In genomic region chr11:124586247-124586860, GRCh38 we compare ENCODE assay signal across 8 cellular contexts. TPM values are rescaled to one million over a fixed set of nuclear protein-coding genes. Genes with fewer than 3 reads are reported as not detected.
DNase-seq lines count a peak whose midpoint lies in the region; ATAC-seq, FAIRE-seq and TF ChIP-seq lines count a peak whose summit lies in the region.

No MANE protein-coding gene starts in this region.

- no peaks in the 10 kb centered on the region for H3K79me2 ChIP-seq in keratinocyte (ENCODE audit: control insufficient read depth, insufficient read depth, low read length)

- H3K4me2 ChIP-seq in keratinocyte (ENCODE audit: control insufficient read depth, extremely low read depth, insufficient read depth, low read depth, low read length) = no peak overlapping the region

- 6 to 21% methylated on average over 3 of the region's 3 CpGs for WGBS in body of pancreas, 2 donors

- intact Hi-C loops in body of pancreas (cut with DNase I) = loop anchor here (10.0 kb wide), 2 partner anchors 172 to 512 kb away; no protein-coding TSS in a partner anchor

- peak; percentile 23 for DNase-seq in AG04450 (ENCODE audit: low read depth, low spot score)
- peak; percentile 38 for DNase-seq in GM13976 (ENCODE audit: low spot score)
- DNase-seq in MG63 = peak; percentile 32
- peak; percentile 40 for DNase-seq in SW480 (ENCODE audit: low spot score)
- peak; percentile 52 to 66 (median 60) for DNase-seq in body of pancreas
- no peak for DNase-seq in keratinocyte (ENCODE audit: low read depth, low spot score)
- peak in 2 of 3 donors; percentile 6 to 8 for DNase-seq in stimulated activated CD4-positive, alpha-beta T cell treated with anti-CD3 and anti-CD28 coated beads, TNF-alpha, amount 100 ng/mL, for 48 hours (ENCODE audit: low read depth in 3 of 3)

- H4K20me1 ChIP-seq in keratinocyte (ENCODE audit: control insufficient read depth, extremely low read depth, insufficient read depth, low read length) = no peaks in the 10 kb centered on the region

- H3K9ac ChIP-seq in keratinocyte (ENCODE audit: control insufficient read depth, extremely low read depth, insufficient read depth, low read length) = no peak overlapping the region

- H3K4me3 ChIP-seq in AG04450 (ENCODE audit: low read depth, low read length) = no peak overlapping the region
- no peak overlapping the region for H3K4me3 ChIP-seq in MG63
- no peak overlapping the region for H3K4me3 ChIP-seq in body of pancreas
- H3K4me3 ChIP-seq in keratinocyte (ENCODE audit: control insufficient read depth in 2 of 3, extremely low read depth in 1 of 3, insufficient read depth in 2 of 3, low read depth in 1 of 3, low read length in 3 of 3) = no peak overlapping the region

- H3K4me1 ChIP-seq in body of pancreas (no peaks in the 10 kb centered on the region), keratinocyte (ENCODE audit: control insufficient read depth, extremely low read depth, insufficient read depth, low read length) (no peaks in the 10 kb centered on the region)

- TF ChIP-seq POLR2A in body of pancreas (IDR thresholded peaks at IDR 0.05) = no peak

- H3K9me3 ChIP-seq in AG04450 (ENCODE audit: control insufficient read depth, insufficient read depth, low read length) = no peaks in the 10 kb centered on the region
- no peaks in the 10 kb centered on the region for H3K9me3 ChIP-seq in MG63
- no peaks in the 10 kb centered on the region for H3K9me3 ChIP-seq in body of pancreas
- no peaks in the 10 kb centered on the region for H3K9me3 ChIP-seq in keratinocyte (ENCODE audit: control insufficient read depth, low read depth, low read length)

- TF ChIP-seq CTCF in AG04450 (IDR thresholded peaks at IDR 0.05; ENCODE audit: low read depth, low read length) (peak; percentile 74), GM13976 (IDR thresholded peaks at IDR 0.05; ENCODE audit: borderline replicate concordance, control extremely low read depth, extremely low read depth, insufficient read depth, missing control alignments) (peak; percentile 72), body of pancreas (IDR thresholded peaks at IDR 0.05) (peak; percentile 30 to 67 (median 51)), keratinocyte (optimal IDR thresholded peaks at IDR 0.05 in 1 of 3, IDR thresholded peaks at IDR 0.05 in 1 of 3, conservative IDR thresholded peaks at IDR 0.05 in 1 of 3; ENCODE audit: extremely low read depth in 1 of 3, insufficient read depth in 2 of 3, low read length in 3 of 3) (peak; percentile 51 to 63 (median 59))

- H2AFZ ChIP-seq in keratinocyte (ENCODE audit: control insufficient read depth, low read length) = no peak overlapping the region

- ATAC-seq in body of pancreas = no peak
- ATAC-seq in GM19328 (IDR thresholded peaks at IDR 0.05; ENCODE audit: unreplicated experiment) = no peak

- in situ Hi-C loops in GM13976 (cut with MboI; ENCODE audit: low sequenced_read_pairs, unreplicated experiment) = loop anchor here (25.0 kb wide), 2 partner anchors 174 to 524 kb away; partner anchors contain the start of gene OR8B4

- H3K27me3 ChIP-seq in AG04450 (ENCODE audit: control insufficient read depth, insufficient read depth, low read length) = peaks cover 10% of the 10 kb centered on the region
- H3K27me3 ChIP-seq in MG63 = no peaks in the 10 kb centered on the region
- H3K27me3 ChIP-seq in body of pancreas = peaks cover 0 to 11% of the 10 kb centered on the region in 2 donors
- H3K27me3 ChIP-seq in keratinocyte (ENCODE audit: control insufficient read depth, extremely low read depth, insufficient read depth, low read length) = no peaks in the 10 kb centered on the region

- no peaks in the 10 kb centered on the region for H3K9me1 ChIP-seq in keratinocyte (ENCODE audit: control insufficient read depth, extremely low read depth, insufficient read depth, low read length)

- H3K27ac ChIP-seq in AG04450 (ENCODE audit: low read depth, low read length) (no peak overlapping the region), body of pancreas (no peak overlapping the region), keratinocyte (ENCODE audit: control insufficient read depth, insufficient read depth, low read length) (no peak overlapping the region)

- POLR2A ChIA-PET in AG04450 (lab: Yijun Ruan, JAX) = no interaction called here

- CTCF ChIA-PET in AG04450 (lab: Charles Lee) = interaction anchor here (0.6 to 4.0 kb wide), 19 partner anchors 11 to 523 kb away, joined by 3 to 117 read pairs (median 3); no protein-coding TSS in a partner anchor

- peak; percentile 59 for FAIRE-seq in keratinocyte (lab: Jason Lieb, UNC)

- dilution Hi-C loops in keratinocyte (cut with MboI; ENCODE audit: extremely low pct_ligation_motif_present, low sequenced_read_pairs) = no loop called here

- H3K36me3 ChIP-seq in MG63 = no peaks in the 10 kb centered on the region
- H3K36me3 ChIP-seq in body of pancreas (replicated peaks in 1 of 2; ENCODE audit: insufficient read depth in 1 of 2, low read depth in 2 of 2) = no peaks in the 10 kb centered on the region
- H3K36me3 ChIP-seq in keratinocyte (ENCODE audit: control insufficient read depth in 2 of 2, extremely low read depth in 1 of 2, insufficient read depth in 2 of 2, low read length in 2 of 2) = no peaks in the 10 kb centered on the region

RNA-seq across cellular contexts. Expression of gene OR8A1, which starts 16.6 kb away (rescaled TPM):
- polyA plus RNA-seq in AG04450 (2011; rRNA removed) (not detected in 2 replicates), keratinocyte (not detected in 3 replicates)
- not detected in 2 replicates for polyA minus RNA-seq in AG04450 (2011; rRNA and poly(A)+ RNA removed)
- not detected in 2 replicates for total RNA-seq in MG63 (2014; rRNA removed; shearing (Covaris generic); ENCODE audit: low replicate concordance)
- total RNA-seq in body of pancreas = not detected
- polyA plus RNA-seq in keratinocyte (2011; ENCODE audit: low read depth) = not detected
- not detected in 2 replicates for polyA plus RNA-seq in keratinocyte (2011; cell fraction: cytosol; rRNA removed)
- polyA plus RNA-seq in keratinocyte (2011; cell fraction: nucleus; rRNA removed) = not detected in 2 replicates
- polyA plus RNA-seq in keratinocyte (2012; ENCODE audit: low replicate concordance) = not detected in 2 replicates
- not detected in 3 replicates for polyA minus RNA-seq in keratinocyte
- polyA minus RNA-seq in keratinocyte (2011; cell fraction: cytosol; rRNA and poly(A)+ RNA removed) = not detected
- polyA minus RNA-seq in keratinocyte (2011; cell fraction: nucleus; rRNA and poly(A)+ RNA removed) = not detected in 2 replicates

RNA-seq across cellular contexts. Expression of gene PANX3, which starts 24.9 kb away (rescaled TPM):
- polyA plus RNA-seq in AG04450 (2011; rRNA removed) (not detected in 2 replicates), keratinocyte (not detected in 3 replicates)
- not detected in 2 replicates for polyA minus RNA-seq in AG04450 (2011; rRNA and poly(A)+ RNA removed)
- not detected in 2 replicates for total RNA-seq in MG63 (2014; rRNA removed; shearing (Covaris generic); ENCODE audit: low replicate concordance)
- total RNA-seq in body of pancreas = not detected
- polyA plus RNA-seq in keratinocyte (2011; ENCODE audit: low read depth) = not detected
- polyA plus RNA-seq in keratinocyte (2011; cell fraction: cytosol; rRNA removed) = not detected in 2 replicates
- not detected in 2 replicates for polyA plus RNA-seq in keratinocyte (2011; cell fraction: nucleus; rRNA removed)
- not detected in 2 replicates for polyA plus RNA-seq in keratinocyte (2012; ENCODE audit: low replicate concordance)
- polyA minus RNA-seq in keratinocyte = not detected in 3 replicates
- polyA minus RNA-seq in keratinocyte (2011; cell fraction: cytosol; rRNA and poly(A)+ RNA removed) = not detected
- not detected in 2 replicates for polyA minus RNA-seq in keratinocyte (2011; cell fraction: nucleus; rRNA and poly(A)+ RNA removed)

RNA-seq across cellular contexts. Expression of gene TBRG1, which starts 36.3 kb away (rescaled TPM):
- polyA plus RNA-seq in AG04450 (2011; rRNA removed) (30.9 and 31.4 TPM in 2 replicates), keratinocyte (28.5 to 40.2 TPM (median 32.6 TPM) in 3 replicates)
- polyA minus RNA-seq in AG04450 (2011; rRNA and poly(A)+ RNA removed) = 13.6 and 15.8 TPM in 2 replicates
- 13.2 and 24.9 TPM in 2 replicates for total RNA-seq in MG63 (2014; rRNA removed; shearing (Covaris generic); ENCODE audit: low replicate concordance)
- total RNA-seq in body of pancreas = 10 to 100 TPM; 18.9 to 23.4 TPM
- polyA plus RNA-seq in keratinocyte (2011; ENCODE audit: low read depth) = 21.9 TPM
- 23.1 and 32.6 TPM in 2 replicates for polyA plus RNA-seq in keratinocyte (2011; cell fraction: cytosol; rRNA removed)
- polyA plus RNA-seq in keratinocyte (2011; cell fraction: nucleus; rRNA removed) = 64.1 and 68.5 TPM in 2 replicates
- polyA plus RNA-seq in keratinocyte (2012; ENCODE audit: low replicate concordance) = 17.6 and 26.0 TPM in 2 replicates
- 16.8 to 30.4 TPM (median 24.0 TPM) in 3 replicates for polyA minus RNA-seq in keratinocyte
- polyA minus RNA-seq in keratinocyte (2011; cell fraction: cytosol; rRNA and poly(A)+ RNA removed) = 12.7 TPM
- 18.4 and 20.6 TPM in 2 replicates for polyA minus RNA-seq in keratinocyte (2011; cell fraction: nucleus; rRNA and poly(A)+ RNA removed)

RNA-seq across cellular contexts. Expression of gene OR8B12, which starts 42.9 kb away (rescaled TPM):
- polyA plus RNA-seq in AG04450 (2011; rRNA removed) (not detected in 2 replicates), keratinocyte (not detected in 3 replicates)
- polyA minus RNA-seq in AG04450 (2011; rRNA and poly(A)+ RNA removed) = not detected in 2 replicates
- total RNA-seq in MG63 (2014; rRNA removed; shearing (Covaris generic); ENCODE audit: low replicate concordance) = not detected in 2 replicates
- total RNA-seq in body of pancreas = not detected
- polyA plus RNA-seq in keratinocyte (2011; ENCODE audit: low read depth) = not detected
- not detected in 2 replicates for polyA plus RNA-seq in keratinocyte (2011; cell fraction: cytosol; rRNA removed)
- not detected in 2 replicates for polyA plus RNA-seq in keratinocyte (2011; cell fraction: nucleus; rRNA removed)
- not detected in 2 replicates for polyA plus RNA-seq in keratinocyte (2012; ENCODE audit: low replicate concordance)
- not detected in 3 replicates for polyA minus RNA-seq in keratinocyte
- not detected for polyA minus RNA-seq in keratinocyte (2011; cell fraction: cytosol; rRNA and poly(A)+ RNA removed)
- not detected in 2 replicates for polyA minus RNA-seq in keratinocyte (2011; cell fraction: nucleus; rRNA and poly(A)+ RNA removed)
